In the genomic region with DNA sequence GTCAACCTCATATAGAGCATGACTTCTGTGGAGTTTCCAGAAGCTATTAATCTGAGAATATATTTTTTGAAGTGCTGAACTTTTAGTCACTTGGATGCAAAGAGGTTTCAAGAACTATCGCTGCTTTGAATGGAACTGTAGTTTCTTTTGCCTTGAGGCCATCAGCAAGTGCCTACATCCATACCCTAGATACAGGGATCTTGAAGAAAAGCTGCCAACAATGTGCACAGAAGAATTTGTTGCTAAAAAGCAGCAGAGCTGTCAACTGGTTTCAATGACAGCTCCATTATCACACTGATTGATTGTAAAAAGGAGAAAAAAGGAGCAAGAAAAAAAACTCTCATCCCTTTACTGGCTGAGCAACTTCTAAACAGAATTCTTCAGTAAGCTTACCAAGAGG, we compare ENCODE assay signal across 21 cellular contexts.
"Had no signal": no experiment of that assay in that cellular context is flagged by ENCODE, and none has a peak within 500 bp of the region (broad histone marks: within the 10 kb centered on the region; RNA-seq: fewer than 3 reads in every experiment).

No MANE protein-coding gene starts in this region.

- ATAC-seq: gastrocnemius medialis; left lobe of liver; naive thymus-derived CD4-positive, alpha-beta T cell; right lobe of liver; stimulated activated naive CD8-positive, alpha-beta T cell treated with anti-CD3 and anti-CD28 coated beads, Interleukin-15, amount 100 ng/mL, for 72 hours had no signal

- H3K36me3 Mint-ChIP-seq: naive thymus-derived CD4-positive, alpha-beta T cell had no signal

- H3K27me3 Mint-ChIP-seq: naive thymus-derived CD4-positive, alpha-beta T cell; progenitor cell of endocrine pancreas; stimulated activated naive CD8-positive, alpha-beta T cell treated with anti-CD3 and anti-CD28 coated beads, Interleukin-15, amount 100 ng/mL, for 72 hours had no signal

- DNase-seq: cerebellar nuclear complex; dorsolateral prefrontal cortex; effector CD4-positive, alpha-beta T cell; erythroblast; gastrocnemius medialis; head of caudate nucleus; mesenchymal stem cell; midbrain; naive thymus-derived CD4-positive, alpha-beta T cell; nephron progenitor cell; right lobe of liver; small intestine; stimulated activated CD4-positive, alpha-beta T cell treated with anti-CD3 and anti-CD28 coated beads, Interleukin-12 subunit alpha, Interleukin-12 subunit beta, amount 100 ng/mL, for 4 hours; stimulated activated CD4-positive, alpha-beta T cell treated with anti-CD3 and anti-CD28 coated beads, Interleukin-1b, Interleukin-23, amount 100 ng/mL, for 48 hours; stimulated activated CD4-positive, alpha-beta T cell treated with anti-CD3 and anti-CD28 coated beads, Interleukin-4, amount 100 ng/mL, for 1 hour; stimulated activated CD8-positive, alpha-beta memory T cell treated with anti-CD3 and anti-CD28 coated beads, Interleukin-4, amount 100 ng/mL, for 48 hours; stimulated activated naive CD4-positive, alpha-beta T cell; stimulated activated naive CD8-positive, alpha-beta T cell treated with anti-CD3 and anti-CD28 coated beads, Interleukin-15, amount 100 ng/mL, for 72 hours; trophoblast cell had no signal

- H3K9me3 Mint-ChIP-seq: naive thymus-derived CD4-positive, alpha-beta T cell; nephron progenitor cell; stimulated activated naive CD8-positive, alpha-beta T cell treated with anti-CD3 and anti-CD28 coated beads, Interleukin-15, amount 100 ng/mL, for 72 hours had no signal

- H3K4me1 Mint-ChIP-seq: naive thymus-derived CD4-positive, alpha-beta T cell; nephron progenitor cell; stimulated activated naive CD8-positive, alpha-beta T cell treated with anti-CD3 and anti-CD28 coated beads, Interleukin-15, amount 100 ng/mL, for 72 hours had no signal

- H3K4me3 Mint-ChIP-seq: naive thymus-derived CD4-positive, alpha-beta T cell; nephron progenitor cell; stimulated activated naive CD8-positive, alpha-beta T cell treated with anti-CD3 and anti-CD28 coated beads, Interleukin-15, amount 100 ng/mL, for 72 hours had no signal

- H3K27ac Mint-ChIP-seq: naive thymus-derived CD4-positive, alpha-beta T cell; nephron progenitor cell; progenitor cell of endocrine pancreas had no signal
